ENCODE assay signal across 8 cellular contexts in the genomic region with DNA sequence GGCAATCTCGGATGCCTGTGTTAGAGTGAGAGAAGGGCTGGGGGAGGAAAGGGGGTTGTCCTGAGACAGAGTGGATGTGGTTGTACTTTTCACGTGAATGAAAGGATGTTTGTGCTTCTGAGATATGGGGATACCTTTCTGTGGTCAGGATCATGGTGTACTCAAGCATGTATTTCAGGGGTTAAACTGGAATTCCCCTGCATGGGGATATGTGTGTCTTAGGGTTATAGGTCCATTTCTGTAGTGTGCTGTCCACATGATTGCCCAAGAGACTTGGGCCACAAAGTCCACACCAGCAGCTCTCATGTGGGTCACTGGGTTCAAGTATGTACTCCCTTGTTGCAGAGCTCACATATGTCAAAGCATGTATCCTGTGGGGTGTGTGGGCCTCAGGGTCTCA. TPM values are rescaled to one million over a fixed set of nuclear protein-coding genes. Genes with fewer than 3 reads are reported as not detected.
A peak's percentile ranks its signal among the peaks of the same experiment; 100 is the strongest.
DNase-seq lines count a peak whose midpoint lies in the region; TF ChIP-seq lines count a peak whose summit lies in the region.

No MANE protein-coding gene starts in this region.

- CTCF ChIA-PET in GM10248 (lab: Yijun Ruan, JAX): interaction anchor here (0.8 to 2.2 kb wide), 11 partner anchors 8 to 156 kb away, joined by 3 to 7 read pairs (median 4); a partner anchor contains a TSS

- peaks cover 23% of the 10 kb centered on the region for H3K36me3 Mint-ChIP-seq in activated CD4-positive, alpha-beta T cell treated with anti-CD3 and anti-CD28 coated beads, Interleukin-2, amount 10 ng/mL, durations not matched to agents 24 days and 14 days (ENCODE audit: low read depth)
- H3K36me3 Mint-ChIP-seq in T-helper 1 cell treated with Interleukin-12 subunit alpha and Interleukin-12 subunit beta and Interleukin-4 antibody, amounts not matched to agents 30 μg/mL and 1 μg/mL, for 36 hours (ENCODE audit: low read depth): peaks cover 8% of the 10 kb centered on the region
- no peaks in the 10 kb centered on the region for H3K36me3 Mint-ChIP-seq in glutamatergic neuron (ENCODE audit: unreplicated experiment)

- H3K9me3 ChIP-seq in spleen: no peaks in the 10 kb centered on the region

- H3K27me3 Mint-ChIP-seq in activated CD4-positive, alpha-beta T cell treated with anti-CD3 and anti-CD28 coated beads, Interleukin-2, amount 10 ng/mL, durations not matched to agents 24 days and 14 days: no peaks in the 10 kb centered on the region
- no peaks in the 10 kb centered on the region for H3K27me3 Mint-ChIP-seq in T-helper 1 cell treated with Interleukin-12 subunit alpha and Interleukin-12 subunit beta and Interleukin-4 antibody, amounts not matched to agents 30 μg/mL and 1 μg/mL, for 36 hours (ENCODE audit: low read depth)
- peaks cover 6% of the 10 kb centered on the region for H3K27me3 Mint-ChIP-seq in glutamatergic neuron (ENCODE audit: unreplicated experiment)

- 18 to 29% (median 21%) methylated on average over 2 of the region's 2 CpGs for WGBS in spleen, 5 donors

- H3K4me3 ChIP-seq in spleen: peak overlapping the region in 3 of 8 donors; percentile 35 to 87 (median 58)

- no peak for TF ChIP-seq POLR2A in spleen (IDR thresholded peaks at IDR 0.05)

- H3K27me3 ChIP-seq in spleen (replicated peaks in 1 of 7): no peaks in the 10 kb centered on the region

- peak overlapping the region; percentile 90 for H3K4me3 Mint-ChIP-seq in activated CD4-positive, alpha-beta T cell treated with anti-CD3 and anti-CD28 coated beads, Interleukin-2, amount 10 ng/mL, durations not matched to agents 24 days and 14 days
- peak overlapping the region; percentile 82 for H3K4me3 Mint-ChIP-seq in T-helper 1 cell treated with Interleukin-12 subunit alpha and Interleukin-12 subunit beta and Interleukin-4 antibody, amounts not matched to agents 30 μg/mL and 1 μg/mL, for 36 hours
- H3K4me3 Mint-ChIP-seq in glutamatergic neuron (ENCODE audit: unreplicated experiment): peak overlapping the region; percentile 61

- H3K36me3 ChIP-seq in spleen: peaks cover 0 to 5% (median 3%) of the 10 kb centered on the region in 6 donors

- H3K4me1 Mint-ChIP-seq in activated CD4-positive, alpha-beta T cell treated with anti-CD3 and anti-CD28 coated beads, Interleukin-2, amount 10 ng/mL, durations not matched to agents 24 days and 14 days: peaks cover 61% of the 10 kb centered on the region
- H3K4me1 Mint-ChIP-seq in T-helper 1 cell treated with Interleukin-12 subunit alpha and Interleukin-12 subunit beta and Interleukin-4 antibody, amounts not matched to agents 30 μg/mL and 1 μg/mL, for 36 hours (ENCODE audit: low read depth): peaks cover 51% of the 10 kb centered on the region
- peaks cover 57% of the 10 kb centered on the region for H3K4me1 Mint-ChIP-seq in glutamatergic neuron (ENCODE audit: low read depth, unreplicated experiment)

- POLR2A ChIA-PET in GM10248 (lab: Yijun Ruan, JAX): no interaction called here

- no peak for TF ChIP-seq CTCF in glutamatergic neuron (IDR thresholded peaks at IDR 0.05; ENCODE audit: partially characterized antibody, unreplicated experiment)
- no peak for TF ChIP-seq CTCF in spleen (IDR thresholded peaks at IDR 0.05 in 8 of 11, conservative IDR thresholded peaks at IDR 0.05 in 3 of 11)
- TF ChIP-seq CTCF in GM10248 (IDR thresholded peaks at IDR 0.05; ENCODE audit: control extremely low read depth, extremely low read depth, low read depth, missing control alignments): no peak

- no peaks in the 10 kb centered on the region for H3K9me3 Mint-ChIP-seq in activated CD4-positive, alpha-beta T cell treated with anti-CD3 and anti-CD28 coated beads, Interleukin-2, amount 10 ng/mL, durations not matched to agents 24 days and 14 days
- no peaks in the 10 kb centered on the region for H3K9me3 Mint-ChIP-seq in T-helper 1 cell treated with Interleukin-12 subunit alpha and Interleukin-12 subunit beta and Interleukin-4 antibody, amounts not matched to agents 30 μg/mL and 1 μg/mL, for 36 hours
- H3K9me3 Mint-ChIP-seq in glutamatergic neuron (ENCODE audit: unreplicated experiment): peaks cover 8% of the 10 kb centered on the region

- peak; percentile 74 for DNase-seq in activated CD4-positive, alpha-beta T cell treated with anti-CD3 and anti-CD28 coated beads, Interleukin-2, amount 10 ng/mL, durations not matched to agents 24 days and 14 days
- DNase-seq in activated CD4-positive, alpha-beta T cell treated with anti-CD3 and anti-CD28 coated beads, Interleukin-2, amount 50 U/mL, for 48 hours: no peak
- no peak for DNase-seq in glutamatergic neuron
- DNase-seq in spleen: no peak
- DNase-seq in NCI-H1048 (lab: John Stamatoyannopoulos, UW): no peak
- DNase-seq in GM10248 (ENCODE audit: extremely low spot score): no peak
- no peak for DNase-seq in DMS79 (lab: John Stamatoyannopoulos, UW)

- H3K27ac Mint-ChIP-seq in activated CD4-positive, alpha-beta T cell treated with anti-CD3 and anti-CD28 coated beads, Interleukin-2, amount 10 ng/mL, durations not matched to agents 24 days and 14 days: peak overlapping the region; percentile 74
- H3K27ac Mint-ChIP-seq in T-helper 1 cell treated with Interleukin-12 subunit alpha and Interleukin-12 subunit beta and Interleukin-4 antibody, amounts not matched to agents 30 μg/mL and 1 μg/mL, for 36 hours: peak overlapping the region; percentile 46
- H3K27ac Mint-ChIP-seq in glutamatergic neuron (ENCODE audit: unreplicated experiment): peak overlapping the region; percentile 38

- H3K4me1 ChIP-seq in spleen: peaks cover 34 to 85% (median 73%) of the 10 kb centered on the region in 6 donors

- intact Hi-C loops in activated CD4-positive, alpha-beta T cell treated with anti-CD3 and anti-CD28 coated beads, Interleukin-2, amount 10 ng/mL, durations not matched to agents 24 days and 14 days (cut with micrococcal nuclease): loop anchor here (1.0 kb wide), 1 partner anchor 24 kb away; a partner anchor contains a TSS
- intact Hi-C loops in spleen (cut with DNase I; ENCODE audit: low total_unique reads): loop anchor here (10.0 kb wide), 1 partner anchor 144 kb away; no protein-coding TSS in a partner anchor

- peak overlapping the region in 6 of 8 donors; percentile 3 to 96 (median 90) for H3K27ac ChIP-seq in spleen

RNA-seq across cellular contexts. Expression of a gene that starts 10.5 kb away (rescaled TPM):
- total RNA-seq in activated CD4-positive, alpha-beta T cell treated with anti-CD3 and anti-CD28 coated beads, Interleukin-2, amount 10 ng/mL, durations not matched to agents 24 days and 14 days: 41.5 and 44.6 TPM in 2 replicates
- total RNA-seq in glutamatergic neuron (ENCODE audit: unreplicated experiment) (75.1 TPM), spleen (10 to 100 TPM; 20.1 to 30.8 (median 25.9) TPM)
- 10 to 100 TPM in 1 of 3 donors, 1 to 10 TPM in 2; 3.6 to 14.7 (median 4.6) TPM for polyA plus RNA-seq in spleen

RNA-seq across cellular contexts. Expression of a gene that starts 12.4 kb away (rescaled TPM):
- total RNA-seq in activated CD4-positive, alpha-beta T cell treated with anti-CD3 and anti-CD28 coated beads, Interleukin-2, amount 10 ng/mL, durations not matched to agents 24 days and 14 days: 120 and 124 TPM in 2 replicates
- total RNA-seq in glutamatergic neuron (ENCODE audit: unreplicated experiment) (384 TPM), spleen (100 to 1,000 TPM; 113 to 149 (median 130) TPM)
- 100 to 1,000 TPM; 198 to 225 (median 206) TPM for polyA plus RNA-seq in spleen

RNA-seq across cellular contexts. Expression of a gene that starts 19.5 kb away (rescaled TPM):
- 29.5 and 33.6 TPM in 2 replicates for total RNA-seq in activated CD4-positive, alpha-beta T cell treated with anti-CD3 and anti-CD28 coated beads, Interleukin-2, amount 10 ng/mL, durations not matched to agents 24 days and 14 days
- total RNA-seq in glutamatergic neuron (ENCODE audit: unreplicated experiment): 73.5 TPM
- 100 to 1,000 TPM in 3 of 7 donors, 10 to 100 TPM in 4; 83.0 to 133 (median 93.6) TPM for total RNA-seq in spleen
- 100 to 1,000 TPM in 2 of 3 donors, 10 to 100 TPM in 1; 89.3 to 181 (median 171) TPM for polyA plus RNA-seq in spleen

RNA-seq across cellular contexts. Expression of a gene that starts 24.0 kb away (rescaled TPM):
- 14.2 and 14.5 TPM in 2 replicates for total RNA-seq in activated CD4-positive, alpha-beta T cell treated with anti-CD3 and anti-CD28 coated beads, Interleukin-2, amount 10 ng/mL, durations not matched to agents 24 days and 14 days
- 9.6 TPM for total RNA-seq in glutamatergic neuron (ENCODE audit: unreplicated experiment)
- total RNA-seq in spleen: 1 to 10 TPM; 4.4 to 8.4 (median 6.1) TPM
- 1 to 10 TPM; 3.6 to 5.3 (median 4.3) TPM for polyA plus RNA-seq in spleen

RNA-seq across cellular contexts. Expression of a gene that starts 38.7 kb away (rescaled TPM):
- total RNA-seq in activated CD4-positive, alpha-beta T cell treated with anti-CD3 and anti-CD28 coated beads, Interleukin-2, amount 10 ng/mL, durations not matched to agents 24 days and 14 days: 64.9 and 66.5 TPM in 2 replicates
- 14.8 TPM for total RNA-seq in glutamatergic neuron (ENCODE audit: unreplicated experiment)
- 1 to 10 TPM; 1.2 to 9.2 (median 6.6) TPM for total RNA-seq in spleen
- polyA plus RNA-seq in spleen: 10 to 100 TPM in 1 of 3 donors, 1 to 10 TPM in 2; 1.3 to 11.3 (median 3.7) TPM
